Comparison of ENCODE assay signal across 25 cellular contexts in genomic region chr7:17038160-17038782, GRCh38.
DNase-seq lines count a peak whose midpoint lies in the region; ATAC-seq and TF ChIP-seq lines count a peak whose summit lies in the region.
"Had no signal": no experiment of that assay in that cellular context is flagged by ENCODE, and none has a peak within 500 bp of the region (broad histone marks: within the 10 kb centered on the region; RNA-seq: fewer than 3 reads in every experiment).

No MANE protein-coding gene starts in this region.

- H3K4me3 ChIP-seq in SK-N-MC = no peak overlapping the region
- no peak overlapping the region for H3K4me3 ChIP-seq in lower lobe of right lung
- no peak overlapping the region for H3K4me3 ChIP-seq in Peyer's patch
- H3K4me3 ChIP-seq: dorsolateral prefrontal cortex, vagina had no signal

- H3K36me3 ChIP-seq in SK-N-MC (ENCODE audit: insufficient read depth, low read length) (no peaks in the 10 kb centered on the region), lower lobe of right lung (no peaks in the 10 kb centered on the region), Peyer's patch (no peaks in the 10 kb centered on the region)
- H3K36me3 ChIP-seq: vagina had no signal

- TF ChIP-seq CTCF in lower lobe of right lung (IDR thresholded peaks at IDR 0.05) (no peak), Peyer's patch (IDR thresholded peaks at IDR 0.05) (no peak)

- peak; percentile 50 to 69 for ATAC-seq in lower lobe of right lung
- ATAC-seq in stimulated activated naive B cell treated with anti-CD40 and anti-IgM and Interleukin-4, amounts not matched to agents 10 μg/mL and 1 μg/mL and 100 μg/mL, for 72 hours (replicated peaks) = peak; percentile 66 to 73

- H3K36me3 Mint-ChIP-seq in stimulated activated naive B cell treated with anti-CD40 and anti-IgM and Interleukin-4, amounts not matched to agents 10 μg/mL and 1 μg/mL and 100 μg/mL, for 72 hours = no peaks in the 10 kb centered on the region

- no peak overlapping the region for H3K27ac Mint-ChIP-seq in stimulated activated naive B cell treated with anti-CD40 and anti-IgM and Interleukin-4, amounts not matched to agents 10 μg/mL and 1 μg/mL and 100 μg/mL, for 72 hours
- H3K27ac Mint-ChIP-seq: B cell; T-helper 2 cell treated with Interferon-gamma antibody and Interleukin-4, amounts not matched to agents 5 μg/mL and 100 μg/mL, for 36 hours had no signal

- H3K9me3 ChIP-seq in SK-N-MC (ENCODE audit: low read depth, low read length) = no peaks in the 10 kb centered on the region
- H3K9me3 ChIP-seq in lower lobe of right lung = no peaks in the 10 kb centered on the region
- no peaks in the 10 kb centered on the region for H3K9me3 ChIP-seq in Peyer's patch
- H3K9me3 ChIP-seq: vagina had no signal

- DNase-seq in NOMO-1 treated with DMSO at 0.1 percent for 48 hours (lab: John Stamatoyannopoulos, UW; ENCODE audit: unreplicated experiment) = peak; percentile 24
- no peak for DNase-seq in NOMO-1 treated with dmso at 0.1 percent for 144 hours (lab: John Stamatoyannopoulos, UW; ENCODE audit: unreplicated experiment)
- DNase-seq in SK-N-MC (ENCODE audit: low read depth, low spot score) = no peak
- DNase-seq in lower lobe of right lung = no peak
- DNase-seq in stimulated activated naive B cell treated with anti-CD40 and anti-IgM and Interleukin-4, amounts not matched to agents 10 μg/mL and 1 μg/mL and 100 μg/mL, for 72 hours = no peak
- DNase-seq in Peyer's patch = no peak
- DNase-seq in NCI-H446 treated with DMSO at 0.1 percent for 48 hours (lab: John Stamatoyannopoulos, UW) = no peak
- DNase-seq in NCI-H446 (lab: John Stamatoyannopoulos, UW) = no peak
- DNase-seq: 8988T; activated CD4-positive, alpha-beta T cell treated with anti-CD3 and anti-CD28 coated beads, Interleukin-2, amount 50 U/mL, for 48 hours; activated naive CD4-positive, alpha-beta T cell; anterior cingulate cortex; central memory CD4-positive, alpha-beta T cell; dorsolateral prefrontal cortex; erythroblast; foreskin melanocyte; kidney; NCI-H146; NCI-H2171; NCI-H82; stimulated activated CD4-positive, alpha-beta T cell treated with anti-CD3 and anti-CD28 coated beads, Interleukin-4, amount 100 ng/mL, for 24 hours had no signal

- H3K27ac ChIP-seq in SK-N-MC (peak overlapping the region; percentile 98), lower lobe of right lung (peak overlapping the region; percentile 37), Peyer's patch (peak overlapping the region in 1 of 4 donors; percentile 49)
- H3K27ac ChIP-seq: dorsolateral prefrontal cortex, vagina had no signal

- H3K4me1 Mint-ChIP-seq in stimulated activated naive B cell treated with anti-CD40 and anti-IgM and Interleukin-4, amounts not matched to agents 10 μg/mL and 1 μg/mL and 100 μg/mL, for 72 hours = peaks cover 3 to 22% of the 10 kb centered on the region in 2 donors

- TF ChIP-seq POLR2A in Peyer's patch (IDR thresholded peaks at IDR 0.05) = no peak

- H3K9ac ChIP-seq in SK-N-MC (ENCODE audit: insufficient read length) = no peak overlapping the region

- no peak overlapping the region for H3K4me3 Mint-ChIP-seq in stimulated activated naive B cell treated with anti-CD40 and anti-IgM and Interleukin-4, amounts not matched to agents 10 μg/mL and 1 μg/mL and 100 μg/mL, for 72 hours
- H3K4me3 Mint-ChIP-seq: B cell; neural crest cell; T-helper 2 cell treated with Interferon-gamma antibody and Interleukin-4, amounts not matched to agents 5 μg/mL and 100 μg/mL, for 36 hours had no signal

- H3K9me3 Mint-ChIP-seq in stimulated activated naive B cell treated with anti-CD40 and anti-IgM and Interleukin-4, amounts not matched to agents 10 μg/mL and 1 μg/mL and 100 μg/mL, for 72 hours = no peaks in the 10 kb centered on the region
- H3K9me3 Mint-ChIP-seq: neural crest cell had no signal

- peaks cover 4% of the 10 kb centered on the region in 2 donors for H3K27me3 Mint-ChIP-seq in stimulated activated naive B cell treated with anti-CD40 and anti-IgM and Interleukin-4, amounts not matched to agents 10 μg/mL and 1 μg/mL and 100 μg/mL, for 72 hours
- H3K27me3 Mint-ChIP-seq: B cell had no signal

- intact Hi-C loops in lower lobe of right lung (cut with DNase I) = no loop called here

- H3K27me3 ChIP-seq in lower lobe of right lung (ENCODE audit: low read depth) = no peaks in the 10 kb centered on the region
- no peaks in the 10 kb centered on the region for H3K27me3 ChIP-seq in Peyer's patch
- H3K27me3 ChIP-seq: dorsolateral prefrontal cortex, vagina had no signal

- peaks cover 52% of the 10 kb centered on the region for H3K4me1 ChIP-seq in lower lobe of right lung
- peaks cover 0 to 9% (median 3%) of the 10 kb centered on the region in 4 donors for H3K4me1 ChIP-seq in Peyer's patch
